In genomic region chr3:36365829-36366228, GRCh38 we compare ENCODE assay signal across 1 cellular context.
TF ChIP-seq lines count a peak whose summit lies in the region.

No MANE protein-coding gene starts in this region.

TF ChIP-seq in HepG2, 621 proteins besides CTCF, POLR2A, EP300 and RAD21 (continued from another document):
- TF ChIP-seq ZFP91 (CRISPR knock-in tag; IDR thresholded peaks at IDR 0.05; ENCODE audit: borderline replicate concordance), result no peak
